In the genomic region with DNA sequence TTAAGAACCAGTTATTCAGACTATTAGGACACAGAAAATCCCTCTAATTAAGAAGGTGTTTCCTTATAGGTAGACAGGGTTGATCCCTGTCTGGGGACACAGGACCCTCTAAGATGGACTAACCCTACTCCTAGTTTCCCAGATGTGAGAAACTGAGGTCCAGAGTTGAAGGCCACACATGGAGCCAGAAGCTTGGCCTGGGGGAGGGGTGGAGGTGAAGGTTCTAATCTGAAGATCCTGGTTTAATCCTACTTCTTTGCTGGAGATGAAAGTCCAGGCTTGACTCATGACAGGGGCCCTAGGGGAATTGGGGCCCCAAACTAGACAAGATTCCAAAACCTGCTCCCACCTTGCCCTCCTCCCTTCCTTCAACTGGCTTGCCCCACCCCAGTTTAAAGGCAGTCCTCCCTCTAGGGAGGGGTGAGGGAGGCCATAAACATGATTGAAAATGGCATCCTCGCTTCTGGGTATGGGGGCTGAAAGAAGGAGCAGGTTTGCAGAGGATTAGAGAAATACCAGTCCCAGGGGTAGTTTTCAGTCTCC, we compare ENCODE assay signal across 2 cellular contexts.
TF ChIP-seq lines count a peak whose summit lies in the region.

No MANE protein-coding gene starts in this region.

TF ChIP-seq in IMR-90, 13 proteins besides CTCF, POLR2A, EP300 and RAD21:
- no peak for TF ChIP-seq SMC3 (IDR thresholded peaks at IDR 0.05; ENCODE audit: low read depth, low read length)
- TF ChIP-seq, protein P1, sequence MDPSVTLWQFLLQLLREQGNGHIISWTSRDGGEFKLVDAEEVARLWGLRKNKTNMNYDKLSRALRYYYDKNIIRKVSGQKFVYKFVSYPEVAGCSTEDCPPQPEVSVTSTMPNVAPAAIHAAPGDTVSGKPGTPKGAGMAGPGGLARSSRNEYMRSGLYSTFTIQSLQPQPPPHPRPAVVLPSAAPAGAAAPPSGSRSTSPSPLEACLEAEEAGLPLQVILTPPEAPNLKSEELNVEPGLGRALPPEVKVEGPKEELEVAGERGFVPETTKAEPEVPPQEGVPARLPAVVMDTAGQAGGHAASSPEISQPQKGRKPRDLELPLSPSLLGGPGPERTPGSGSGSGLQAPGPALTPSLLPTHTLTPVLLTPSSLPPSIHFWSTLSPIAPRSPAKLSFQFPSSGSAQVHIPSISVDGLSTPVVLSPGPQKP (IDR thresholded peaks at IDR 0.05; ENCODE audit: borderline replicate concordance, low read depth, low read length), result no peak
- no peak for TF ChIP-seq MAFK (IDR thresholded peaks at IDR 0.05; ENCODE audit: low read depth, low read length)
- TF ChIP-seq MAZ (IDR thresholded peaks at IDR 0.05; ENCODE audit: borderline replicate concordance, low read depth, low read length), result no peak
- TF ChIP-seq BHLHE40 (IDR thresholded peaks at IDR 0.05; ENCODE audit: low read depth, low read length), result no peak
- TF ChIP-seq MXI1 (IDR thresholded peaks at IDR 0.05; ENCODE audit: borderline replicate concordance, low read depth, low read length), result no peak
- TF ChIP-seq RCOR1 (IDR thresholded peaks at IDR 0.05; ENCODE audit: insufficient replicate concordance, low read length), result no peak
- TF ChIP-seq RFX5 (IDR thresholded peaks at IDR 0.05; ENCODE audit: low read depth, low read length), result no peak
- TF ChIP-seq NFE2L2 (IDR thresholded peaks at IDR 0.05; ENCODE audit: low read depth, low read length), result no peak
- no peak for TF ChIP-seq CHD1 (IDR thresholded peaks at IDR 0.05; ENCODE audit: low read depth, low read length)
- no peak for TF ChIP-seq CEBPB (IDR thresholded peaks at IDR 0.05; ENCODE audit: low read depth, low read length)
- TF ChIP-seq, protein P2, sequence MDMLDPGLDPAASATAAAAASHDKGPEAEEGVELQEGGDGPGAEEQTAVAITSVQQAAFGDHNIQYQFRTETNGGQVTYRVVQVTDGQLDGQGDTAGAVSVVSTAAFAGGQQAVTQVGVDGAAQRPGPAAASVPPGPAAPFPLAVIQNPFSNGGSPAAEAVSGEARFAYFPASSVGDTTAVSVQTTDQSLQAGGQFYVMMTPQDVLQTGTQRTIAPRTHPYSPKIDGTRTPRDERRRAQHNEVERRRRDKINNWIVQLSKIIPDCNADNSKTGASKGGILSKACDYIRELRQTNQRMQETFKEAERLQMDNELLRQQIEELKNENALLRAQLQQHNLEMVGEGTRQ (IDR thresholded peaks at IDR 0.05; ENCODE audit: low read depth, low read length), result no peak
- no peak for TF ChIP-seq FOS (IDR thresholded peaks at IDR 0.05; ENCODE audit: low read depth, low read length)

TF ChIP-seq in GM12891, 5 proteins besides CTCF, POLR2A, EP300 and RAD21:
- no peak for TF ChIP-seq PAX5 (IDR thresholded peaks at IDR 0.05; ENCODE audit: insufficient read depth, low read length, severe bottlenecking)
- TF ChIP-seq POLR2AphosphoS5 (IDR thresholded peaks at IDR 0.05; ENCODE audit: low read depth, low read length), result no peak
- no peak for TF ChIP-seq POU2F2 (IDR thresholded peaks at IDR 0.05; ENCODE audit: low read depth, low read length)
TF ChIP-seq in GM12891: peak in this region for 0.
